Comparison of ENCODE assay signal across 29 cellular contexts in genomic region chr12:119762619-119763018, GRCh38.
"Had no signal": no experiment of that assay in that cellular context is flagged by ENCODE, and none has a peak within 500 bp of the region (broad histone marks: within the 10 kb centered on the region; RNA-seq: fewer than 3 reads in every experiment).

No MANE protein-coding gene starts in this region.

- H3K9me3 Mint-ChIP-seq: dendritic cell treated with granulocyte-macrophage colony-stimulating factor and Interleukin-4, amounts not matched to agents 40 ng/mL and 50 ng/mL, for 4 days; effector memory CD8-positive, alpha-beta T cell; endodermal cell had no signal

- FAIRE-seq: colon, endometrium, endothelial cell of umbilical vein, frontal cortex had no signal

- H3K4me1 ChIP-seq: colonic mucosa, esophagus muscularis mucosa, esophagus squamous epithelium, foreskin keratinocyte, gastrocnemius medialis, gastroesophageal sphincter, heart left ventricle, heart right ventricle had no signal

- H3K27ac ChIP-seq: colonic mucosa, coronary artery, epithelial cell of prostate, esophagus muscularis mucosa, esophagus squamous epithelium, foreskin keratinocyte, gastrocnemius medialis, gastroesophageal sphincter, heart left ventricle, heart right ventricle had no signal

- H3K27me3 Mint-ChIP-seq: dendritic cell treated with granulocyte-macrophage colony-stimulating factor and Interleukin-4, amounts not matched to agents 40 ng/mL and 50 ng/mL, for 4 days; effector memory CD8-positive, alpha-beta T cell had no signal

- H3K4me3 Mint-ChIP-seq: dendritic cell treated with granulocyte-macrophage colony-stimulating factor and Interleukin-4, amounts not matched to agents 40 ng/mL and 50 ng/mL, for 4 days; effector memory CD8-positive, alpha-beta T cell; endodermal cell had no signal

- H3K9me3 ChIP-seq: colonic mucosa, esophagus squamous epithelium, gastrocnemius medialis, gastroesophageal sphincter had no signal

- ATAC-seq: effector memory CD8-positive, alpha-beta T cell; esophagus mucosa; foreskin keratinocyte; gastrocnemius medialis; gastroesophageal sphincter; heart left ventricle; heart right ventricle had no signal

- H3K36me3 ChIP-seq: colonic mucosa, esophagus muscularis mucosa, gastrocnemius medialis, gastroesophageal sphincter, heart left ventricle had no signal

- H3K27me3 ChIP-seq: colonic mucosa, dorsolateral prefrontal cortex, esophagus muscularis mucosa, esophagus squamous epithelium, foreskin keratinocyte, gastrocnemius medialis, gastroesophageal sphincter, heart left ventricle, heart right ventricle had no signal

- H3K4me3 ChIP-seq: colonic mucosa, coronary artery, dorsolateral prefrontal cortex, esophagus muscularis mucosa, esophagus squamous epithelium, gastrocnemius medialis, gastroesophageal sphincter, heart left ventricle, heart right ventricle had no signal

- DNase-seq: colonic mucosa; cortex of kidney; dermis blood vessel endothelial cell; dorsolateral prefrontal cortex; effector CD4-positive, alpha-beta T cell; effector CD8-positive, alpha-beta T cell; effector memory CD4-positive, alpha-beta T cell; effector memory CD8-positive, alpha-beta T cell; endodermal cell; erythroblast; esophagus squamous epithelium; foreskin fibroblast; foreskin keratinocyte; foreskin melanocyte; gastrocnemius medialis; glutamatergic neuron; head of caudate nucleus; heart left ventricle; heart right ventricle had no signal

- H3K4me1 Mint-ChIP-seq: endodermal cell had no signal

- H3K27ac Mint-ChIP-seq: dendritic cell treated with granulocyte-macrophage colony-stimulating factor and Interleukin-4, amounts not matched to agents 40 ng/mL and 50 ng/mL, for 4 days; effector memory CD8-positive, alpha-beta T cell; endodermal cell had no signal
